In genomic region chr16:58497468-58497867, GRCh38 we compare ENCODE assay signal across 15 cellular contexts. TPM values are rescaled to one million over a fixed set of nuclear protein-coding genes. Genes with fewer than 3 reads are reported as not detected.
DNase-seq lines count a peak whose midpoint lies in the region; TF ChIP-seq lines count a peak whose summit lies in the region.
"Had no signal": no experiment of that assay in that cellular context is flagged by ENCODE, and none has a peak within 500 bp of the region (broad histone marks: within the 10 kb centered on the region; RNA-seq: fewer than 3 reads in every experiment).

No MANE protein-coding gene starts in this region.

- H3K4me1 Mint-ChIP-seq in dendritic cell treated with granulocyte-macrophage colony-stimulating factor and Interleukin-4, amounts not matched to agents 40 ng/mL and 50 ng/mL, for 4 days (ENCODE audit: low read depth): peaks cover 18% of the 10 kb centered on the region
- H3K4me1 Mint-ChIP-seq in neural progenitor cell: peaks cover 69% of the 10 kb centered on the region

- DNase-seq in GM13976 (ENCODE audit: low spot score): peak; percentile 23
- DNase-seq in RPMI8226: peak; percentile 50
- DNase-seq in neural progenitor cell (ENCODE audit: low spot score): no peak
- no peak for DNase-seq in activated CD4-positive, alpha-beta T cell treated with anti-CD3 and anti-CD28 coated beads, Interleukin-2, amount 50 U/mL, for 4 hours
- no peak for DNase-seq in cerebellar cortex (ENCODE audit: low spot score)
- no peak for DNase-seq in NCI-H1105 (lab: John Stamatoyannopoulos, UW)
- DNase-seq in vagina (ENCODE audit: extremely low spot score in 2 of 2): no peak
- DNase-seq: DMS 273 treated with DMSO at 0.1 percent for 48 hours, H7, IMR-90, NCI-H146, NCI-H2081 treated with DMSO at 0.1 percent for 48 hours, NCI-H524 treated with DMSO at 0.1 percent for 48 hours had no signal

- H3K27me3 ChIP-seq in neural progenitor cell (peaks cover 19% of the 10 kb centered on the region), vagina (no peaks in the 10 kb centered on the region)

- TF ChIP-seq CTCF in GM13976 (IDR thresholded peaks at IDR 0.05; ENCODE audit: borderline replicate concordance, control extremely low read depth, extremely low read depth, insufficient read depth, missing control alignments) (no peak), neural progenitor cell (IDR thresholded peaks at IDR 0.05) (no peak), vagina (IDR thresholded peaks at IDR 0.05) (no peak)

- peaks cover 68% of the 10 kb centered on the region for H3K27me3 Mint-ChIP-seq in dendritic cell treated with granulocyte-macrophage colony-stimulating factor and Interleukin-4, amounts not matched to agents 40 ng/mL and 50 ng/mL, for 4 days
- peaks cover 13% of the 10 kb centered on the region for H3K27me3 Mint-ChIP-seq in neural progenitor cell (ENCODE audit: insufficient read depth, low read depth)

- H3K36me3 ChIP-seq in neural progenitor cell (no peaks in the 10 kb centered on the region), vagina (no peaks in the 10 kb centered on the region)
- H3K36me3 ChIP-seq: BLaER1 had no signal

- no peaks in the 10 kb centered on the region for H3K9me3 Mint-ChIP-seq in dendritic cell treated with granulocyte-macrophage colony-stimulating factor and Interleukin-4, amounts not matched to agents 40 ng/mL and 50 ng/mL, for 4 days
- no peaks in the 10 kb centered on the region for H3K9me3 Mint-ChIP-seq in neural progenitor cell

- no peaks in the 10 kb centered on the region for H4K20me1 ChIP-seq in neural progenitor cell (ENCODE audit: low read depth)
- H4K20me1 ChIP-seq: BLaER1 had no signal

- H3K4me1 ChIP-seq in neural progenitor cell (peaks cover 38% of the 10 kb centered on the region), vagina (peaks cover 24% of the 10 kb centered on the region)

- H3K9me3 ChIP-seq in neural progenitor cell (ENCODE audit: low read depth): no peaks in the 10 kb centered on the region
- H3K9me3 ChIP-seq in vagina: no peaks in the 10 kb centered on the region
- H3K9me3 ChIP-seq: BLaER1 had no signal

- H3K27ac ChIP-seq in neural progenitor cell (no peak overlapping the region), vagina (no peak overlapping the region)
- H3K27ac ChIP-seq: BLaER1 had no signal

- H3K4me3 Mint-ChIP-seq in dendritic cell treated with granulocyte-macrophage colony-stimulating factor and Interleukin-4, amounts not matched to agents 40 ng/mL and 50 ng/mL, for 4 days: no peak overlapping the region
- no peak overlapping the region for H3K4me3 Mint-ChIP-seq in neural progenitor cell

- H3K4me3 ChIP-seq in neural progenitor cell (no peak overlapping the region), vagina (no peak overlapping the region)
- H3K4me3 ChIP-seq: BLaER1 had no signal

- H3K36me3 Mint-ChIP-seq in dendritic cell treated with granulocyte-macrophage colony-stimulating factor and Interleukin-4, amounts not matched to agents 40 ng/mL and 50 ng/mL, for 4 days (ENCODE audit: low read depth): no peaks in the 10 kb centered on the region
- H3K36me3 Mint-ChIP-seq in neural progenitor cell: no peaks in the 10 kb centered on the region

- H3K27ac Mint-ChIP-seq in dendritic cell treated with granulocyte-macrophage colony-stimulating factor and Interleukin-4, amounts not matched to agents 40 ng/mL and 50 ng/mL, for 4 days: peak overlapping the region; percentile 21
- H3K27ac Mint-ChIP-seq in neural progenitor cell: peak overlapping the region; percentile 74

- H3K9ac ChIP-seq in neural progenitor cell: no peak overlapping the region
- H3K9ac ChIP-seq: BLaER1 had no signal

- peaks cover 23% of the 10 kb centered on the region for H3F3A ChIP-seq in neural progenitor cell (ENCODE audit: low read depth)

- intact Hi-C loops in dendritic cell treated with granulocyte-macrophage colony-stimulating factor and Interleukin-4, amounts not matched to agents 40 ng/mL and 50 ng/mL, for 4 days (cut with micrococcal nuclease): no loop called here
- intact Hi-C loops in vagina (cut with DNase I): no loop called here

- no peak overlapping the region for H3K4me2 ChIP-seq in neural progenitor cell
- H3K4me2 ChIP-seq: BLaER1 had no signal

- no peak for TF ChIP-seq POLR2A in vagina (IDR thresholded peaks at IDR 0.05)

- H3K79me2 ChIP-seq in neural progenitor cell (ENCODE audit: low read depth): no peaks in the 10 kb centered on the region

- H2AFZ ChIP-seq in neural progenitor cell (replicated peaks): no peak overlapping the region

- in situ Hi-C loops in GM13976 (cut with MboI; ENCODE audit: low sequenced_read_pairs, unreplicated experiment): no loop called here

RNA-seq across cellular contexts. Expression of gene NDRG4, which starts 2.5 kb away (rescaled TPM):
- total RNA-seq in neural progenitor cell (ENCODE audit: low replicate concordance) (14.6 and 18.8 TPM in 2 replicates), vagina (128 TPM)

RNA-seq across cellular contexts. Expression of gene SETD6, which starts 17.8 kb away (rescaled TPM):
- 25.0 and 34.8 TPM in 2 replicates for total RNA-seq in neural progenitor cell (ENCODE audit: low replicate concordance)
- total RNA-seq in vagina: 79.1 TPM

Comparison
In these comparisons a context has a peak if more than half of its experiments do, and no peak if none do; other contexts are left out.
1. DNase-seq: peak in GM13976 (single experiment) and RPMI8226 (single experiment); none in neural progenitor cell (single experiment), activated CD4-positive, alpha-beta T cell treated with anti-CD3 and anti-CD28 coated beads, Interleukin-2, amount 50 U/mL, for 4 hours (0 of 2), cerebellar cortex (single experiment), NCI-H1105 (single experiment) and vagina (0 of 2).